Comparison of ENCODE assay signal across 2 cellular contexts in the genomic region with DNA sequence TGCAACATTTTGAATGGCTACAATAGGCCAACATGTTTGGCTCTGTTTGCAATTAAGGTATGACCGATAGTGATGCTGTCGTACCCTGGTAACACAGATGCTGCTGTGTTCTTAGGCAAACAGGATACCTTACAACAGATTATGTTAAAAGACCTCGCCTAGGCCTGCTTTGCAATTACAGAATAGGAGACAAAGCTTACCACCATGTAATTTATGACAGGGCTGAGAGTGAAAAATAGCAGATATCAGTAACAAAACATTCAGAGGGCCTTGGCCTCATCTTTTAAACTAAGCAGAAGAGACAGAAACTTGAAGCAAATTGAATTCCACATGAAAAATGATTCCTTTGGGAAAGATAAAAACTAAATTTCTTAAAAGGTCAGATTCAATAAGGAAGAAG.
TF ChIP-seq lines count a peak whose summit lies in the region.

No MANE protein-coding gene starts in this region.

TF ChIP-seq in HEK293, 187 proteins besides CTCF, POLR2A, EP300 and RAD21:
- TF ChIP-seq ZNF549 (tag by site-specific recombination; IDR thresholded peaks at IDR 0.05) (no peak), ZNF16 (tag by site-specific recombination; IDR thresholded peaks at IDR 0.05; ENCODE audit: low read depth) (no peak), MEIS1 (CRISPR knock-in tag; IDR thresholded peaks at IDR 0.05; ENCODE audit: borderline replicate concordance) (no peak), ZNF624 (tag by site-specific recombination; IDR thresholded peaks at IDR 0.05) (no peak), ZNF324 (tag by site-specific recombination; IDR thresholded peaks at IDR 0.05) (no peak), ZNF791 (tag by site-specific recombination; IDR thresholded peaks at IDR 0.05) (no peak), GFI1B (tag by site-specific recombination; IDR thresholded peaks at IDR 0.05) (no peak), ZNF169 (tag by site-specific recombination; IDR thresholded peaks at IDR 0.05) (no peak), KLF10 (tag by site-specific recombination; IDR thresholded peaks at IDR 0.05) (no peak), ZEB2 (tag by site-specific recombination; IDR thresholded peaks at IDR 0.05) (no peak), ZNF785 (tag by site-specific recombination; IDR thresholded peaks at IDR 0.05) (no peak), ZNF561 (tag by site-specific recombination; IDR thresholded peaks at IDR 0.05; ENCODE audit: borderline replicate concordance) (no peak), ZNF654 (tag by site-specific recombination; IDR thresholded peaks at IDR 0.05; ENCODE audit: low read depth) (no peak), ZNF423 (tag by site-specific recombination; IDR thresholded peaks at IDR 0.05) (no peak), ZNF211 (tag by site-specific recombination; IDR thresholded peaks at IDR 0.05; ENCODE audit: low read depth) (no peak), ZNF677 (tag by site-specific recombination; IDR thresholded peaks at IDR 0.05) (no peak), PRDM1 (tag by site-specific recombination; IDR thresholded peaks at IDR 0.05) (no peak), ZNF776 (tag by site-specific recombination; IDR thresholded peaks at IDR 0.05; ENCODE audit: borderline replicate concordance) (no peak), ZNF664 (tag by site-specific recombination; IDR thresholded peaks at IDR 0.05) (no peak), ZXDB (tag by site-specific recombination; IDR thresholded peaks at IDR 0.05) (0 out of 2 replicates have a peak, but pooled peaks have one; percentile 17), ZNF19 (tag by site-specific recombination; IDR thresholded peaks at IDR 0.05; ENCODE audit: low read depth) (no peak), SP7 (tag by site-specific recombination; IDR thresholded peaks at IDR 0.05) (peak; percentile 59)
- TF ChIP-seq, protein P1, sequence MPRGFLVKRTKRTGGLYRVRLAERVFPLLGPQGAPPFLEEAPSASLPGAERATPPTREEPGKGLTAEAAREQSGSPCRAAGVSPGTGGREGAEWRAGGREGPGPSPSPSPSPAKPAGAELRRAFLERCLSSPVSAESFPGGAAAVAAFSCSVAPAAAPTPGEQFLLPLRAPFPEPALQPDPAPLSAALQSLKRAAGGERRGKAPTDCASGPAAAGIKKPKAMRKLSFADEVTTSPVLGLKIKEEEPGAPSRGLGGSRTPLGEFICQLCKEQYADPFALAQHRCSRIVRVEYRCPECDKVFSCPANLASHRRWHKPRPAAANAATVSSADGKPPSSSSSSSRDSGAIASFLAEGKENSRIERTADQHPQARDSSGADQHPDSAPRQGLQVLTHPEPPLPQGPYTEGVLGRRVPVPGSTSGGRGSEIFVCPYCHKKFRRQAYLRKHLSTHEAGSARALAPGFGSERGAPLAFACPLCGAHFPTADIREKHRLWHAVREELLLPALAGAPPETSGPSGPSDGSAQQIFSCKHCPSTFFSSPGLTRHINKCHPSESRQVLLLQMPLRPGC (tag by site-specific recombination; IDR thresholded peaks at IDR 0.05) = no peak
- TF ChIP-seq, protein P2, sequence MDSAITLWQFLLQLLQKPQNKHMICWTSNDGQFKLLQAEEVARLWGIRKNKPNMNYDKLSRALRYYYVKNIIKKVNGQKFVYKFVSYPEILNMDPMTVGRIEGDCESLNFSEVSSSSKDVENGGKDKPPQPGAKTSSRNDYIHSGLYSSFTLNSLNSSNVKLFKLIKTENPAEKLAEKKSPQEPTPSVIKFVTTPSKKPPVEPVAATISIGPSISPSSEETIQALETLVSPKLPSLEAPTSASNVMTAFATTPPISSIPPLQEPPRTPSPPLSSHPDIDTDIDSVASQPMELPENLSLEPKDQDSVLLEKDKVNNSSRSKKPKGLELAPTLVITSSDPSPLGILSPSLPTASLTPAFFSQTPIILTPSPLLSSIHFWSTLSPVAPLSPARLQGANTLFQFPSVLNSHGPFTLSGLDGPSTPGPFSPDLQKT (IDR thresholded peaks at IDR 0.05; ENCODE audit: borderline replicate concordance, low read depth, low read length) = no peak
- TF ChIP-seq, protein P3, sequence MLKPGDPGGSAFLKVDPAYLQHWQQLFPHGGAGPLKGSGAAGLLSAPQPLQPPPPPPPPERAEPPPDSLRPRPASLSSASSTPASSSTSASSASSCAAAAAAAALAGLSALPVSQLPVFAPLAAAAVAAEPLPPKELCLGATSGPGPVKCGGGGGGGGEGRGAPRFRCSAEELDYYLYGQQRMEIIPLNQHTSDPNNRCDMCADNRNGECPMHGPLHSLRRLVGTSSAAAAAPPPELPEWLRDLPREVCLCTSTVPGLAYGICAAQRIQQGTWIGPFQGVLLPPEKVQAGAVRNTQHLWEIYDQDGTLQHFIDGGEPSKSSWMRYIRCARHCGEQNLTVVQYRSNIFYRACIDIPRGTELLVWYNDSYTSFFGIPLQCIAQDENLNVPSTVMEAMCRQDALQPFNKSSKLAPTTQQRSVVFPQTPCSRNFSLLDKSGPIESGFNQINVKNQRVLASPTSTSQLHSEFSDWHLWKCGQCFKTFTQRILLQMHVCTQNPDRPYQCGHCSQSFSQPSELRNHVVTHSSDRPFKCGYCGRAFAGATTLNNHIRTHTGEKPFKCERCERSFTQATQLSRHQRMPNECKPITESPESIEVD (tag by site-specific recombination; IDR thresholded peaks at IDR 0.05) = peak; percentile 24; the same call in 1 of the 2 replicates

TF ChIP-seq in SK-N-SH, 30 proteins besides CTCF, POLR2A, EP300 and RAD21:
- TF ChIP-seq RFX5 (IDR thresholded peaks at IDR 0.05; ENCODE audit: low read length) (no peak), FOXJ3 (CRISPR knock-in tag; IDR thresholded peaks at IDR 0.05) (no peak), ELF1 (IDR thresholded peaks at IDR 0.05) (no peak), SMC3 (IDR thresholded peaks at IDR 0.05; ENCODE audit: low read depth, low read length) (no peak), SIN3A (IDR thresholded peaks at IDR 0.05; ENCODE audit: borderline replicate concordance, low read depth, low read length) (no peak), EZH2phosphoT487 (IDR thresholded peaks at IDR 0.05; ENCODE audit: borderline replicate concordance, low read depth) (no peak), NFIC (IDR thresholded peaks at IDR 0.05; ENCODE audit: borderline replicate concordance) (no peak), CHD2 (IDR thresholded peaks at IDR 0.05; ENCODE audit: low read length, partially characterized antibody) (peak; percentile 29), TAF1 (IDR thresholded peaks at IDR 0.05; ENCODE audit: borderline replicate concordance, low read depth, low read length) (no peak), GABPA (IDR thresholded peaks at IDR 0.05; ENCODE audit: low read depth) (no peak), GATA2 (CRISPR knock-in tag; IDR thresholded peaks at IDR 0.05) (peak; percentile 27; the same call in 1 of the 2 replicates), MXI1 (IDR thresholded peaks at IDR 0.05; ENCODE audit: low read depth, low read length) (no peak), MEF2A (IDR thresholded peaks at IDR 0.05; ENCODE audit: borderline replicate concordance, low read depth) (no peak), TCF12 (IDR thresholded peaks at IDR 0.05) (peak; percentile 53; the same call in 1 of the 2 replicates), RCOR1 (IDR thresholded peaks at IDR 0.05; ENCODE audit: low read length) (0 out of 2 replicates have a peak, but pooled peaks have one; percentile 23), FOSL2 (IDR thresholded peaks at IDR 0.05; ENCODE audit: borderline replicate concordance, low read depth) (no peak), FOXM1 (IDR thresholded peaks at IDR 0.05; ENCODE audit: low read depth) (0 out of 2 replicates have a peak, but pooled peaks have one; percentile 27), YY1 (IDR thresholded peaks at IDR 0.05; ENCODE audit: low read depth) (no peak), POLR2AphosphoS5 (IDR thresholded peaks at IDR 0.05; ENCODE audit: low read depth, low read length) (no peak), JUND (IDR thresholded peaks at IDR 0.05) (peak; percentile 31; the same call in 1 of the 2 replicates), NRF1 (IDR thresholded peaks at IDR 0.05; ENCODE audit: low read depth, low read length) (no peak), TEAD4 (IDR thresholded peaks at IDR 0.05; ENCODE audit: borderline replicate concordance, insufficient read depth) (0 out of 2 replicates have a peak, but pooled peaks have one; percentile 9), RXRA (IDR thresholded peaks at IDR 0.05; ENCODE audit: borderline replicate concordance, low read depth) (0 out of 2 replicates have a peak, but pooled peaks have one; percentile 10)
- TF ChIP-seq, protein P4, sequence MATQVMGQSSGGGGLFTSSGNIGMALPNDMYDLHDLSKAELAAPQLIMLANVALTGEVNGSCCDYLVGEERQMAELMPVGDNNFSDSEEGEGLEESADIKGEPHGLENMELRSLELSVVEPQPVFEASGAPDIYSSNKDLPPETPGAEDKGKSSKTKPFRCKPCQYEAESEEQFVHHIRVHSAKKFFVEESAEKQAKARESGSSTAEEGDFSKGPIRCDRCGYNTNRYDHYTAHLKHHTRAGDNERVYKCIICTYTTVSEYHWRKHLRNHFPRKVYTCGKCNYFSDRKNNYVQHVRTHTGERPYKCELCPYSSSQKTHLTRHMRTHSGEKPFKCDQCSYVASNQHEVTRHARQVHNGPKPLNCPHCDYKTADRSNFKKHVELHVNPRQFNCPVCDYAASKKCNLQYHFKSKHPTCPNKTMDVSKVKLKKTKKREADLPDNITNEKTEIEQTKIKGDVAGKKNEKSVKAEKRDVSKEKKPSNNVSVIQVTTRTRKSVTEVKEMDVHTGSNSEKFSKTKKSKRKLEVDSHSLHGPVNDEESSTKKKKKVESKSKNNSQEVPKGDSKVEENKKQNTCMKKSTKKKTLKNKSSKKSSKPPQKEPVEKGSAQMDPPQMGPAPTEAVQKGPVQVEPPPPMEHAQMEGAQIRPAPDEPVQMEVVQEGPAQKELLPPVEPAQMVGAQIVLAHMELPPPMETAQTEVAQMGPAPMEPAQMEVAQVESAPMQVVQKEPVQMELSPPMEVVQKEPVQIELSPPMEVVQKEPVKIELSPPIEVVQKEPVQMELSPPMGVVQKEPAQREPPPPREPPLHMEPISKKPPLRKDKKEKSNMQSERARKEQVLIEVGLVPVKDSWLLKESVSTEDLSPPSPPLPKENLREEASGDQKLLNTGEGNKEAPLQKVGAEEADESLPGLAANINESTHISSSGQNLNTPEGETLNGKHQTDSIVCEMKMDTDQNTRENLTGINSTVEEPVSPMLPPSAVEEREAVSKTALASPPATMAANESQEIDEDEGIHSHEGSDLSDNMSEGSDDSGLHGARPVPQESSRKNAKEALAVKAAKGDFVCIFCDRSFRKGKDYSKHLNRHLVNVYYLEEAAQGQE (IDR thresholded peaks at IDR 0.05; ENCODE audit: low read depth, low read length) = no peak
- TF ChIP-seq, protein P5, sequence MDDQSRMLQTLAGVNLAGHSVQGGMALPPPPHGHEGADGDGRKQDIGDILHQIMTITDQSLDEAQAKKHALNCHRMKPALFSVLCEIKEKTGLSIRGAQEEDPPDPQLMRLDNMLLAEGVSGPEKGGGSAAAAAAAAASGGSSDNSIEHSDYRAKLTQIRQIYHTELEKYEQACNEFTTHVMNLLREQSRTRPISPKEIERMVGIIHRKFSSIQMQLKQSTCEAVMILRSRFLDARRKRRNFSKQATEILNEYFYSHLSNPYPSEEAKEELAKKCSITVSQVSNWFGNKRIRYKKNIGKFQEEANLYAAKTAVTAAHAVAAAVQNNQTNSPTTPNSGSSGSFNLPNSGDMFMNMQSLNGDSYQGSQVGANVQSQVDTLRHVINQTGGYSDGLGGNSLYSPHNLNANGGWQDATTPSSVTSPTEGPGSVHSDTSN (IDR thresholded peaks at IDR 0.05) = peak; percentile 65
- TF ChIP-seq, protein P6, sequence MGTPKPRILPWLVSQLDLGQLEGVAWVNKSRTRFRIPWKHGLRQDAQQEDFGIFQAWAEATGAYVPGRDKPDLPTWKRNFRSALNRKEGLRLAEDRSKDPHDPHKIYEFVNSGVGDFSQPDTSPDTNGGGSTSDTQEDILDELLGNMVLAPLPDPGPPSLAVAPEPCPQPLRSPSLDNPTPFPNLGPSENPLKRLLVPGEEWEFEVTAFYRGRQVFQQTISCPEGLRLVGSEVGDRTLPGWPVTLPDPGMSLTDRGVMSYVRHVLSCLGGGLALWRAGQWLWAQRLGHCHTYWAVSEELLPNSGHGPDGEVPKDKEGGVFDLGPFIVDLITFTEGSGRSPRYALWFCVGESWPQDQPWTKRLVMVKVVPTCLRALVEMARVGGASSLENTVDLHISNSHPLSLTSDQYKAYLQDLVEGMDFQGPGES (IDR thresholded peaks at IDR 0.05; ENCODE audit: low read depth, low read length) = no peak
- TF ChIP-seq, protein P7, sequence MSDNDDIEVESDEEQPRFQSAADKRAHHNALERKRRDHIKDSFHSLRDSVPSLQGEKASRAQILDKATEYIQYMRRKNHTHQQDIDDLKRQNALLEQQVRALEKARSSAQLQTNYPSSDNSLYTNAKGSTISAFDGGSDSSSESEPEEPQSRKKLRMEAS (IDR thresholded peaks at IDR 0.05; ENCODE audit: low read depth) = no peak
- TF ChIP-seq, protein P8, sequence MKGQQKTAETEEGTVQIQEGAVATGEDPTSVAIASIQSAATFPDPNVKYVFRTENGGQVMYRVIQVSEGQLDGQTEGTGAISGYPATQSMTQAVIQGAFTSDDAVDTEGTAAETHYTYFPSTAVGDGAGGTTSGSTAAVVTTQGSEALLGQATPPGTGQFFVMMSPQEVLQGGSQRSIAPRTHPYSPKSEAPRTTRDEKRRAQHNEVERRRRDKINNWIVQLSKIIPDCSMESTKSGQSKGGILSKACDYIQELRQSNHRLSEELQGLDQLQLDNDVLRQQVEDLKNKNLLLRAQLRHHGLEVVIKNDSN (IDR thresholded peaks at IDR 0.05; ENCODE audit: borderline replicate concordance, low read depth) = no peak
- TF ChIP-seq, protein P9, sequence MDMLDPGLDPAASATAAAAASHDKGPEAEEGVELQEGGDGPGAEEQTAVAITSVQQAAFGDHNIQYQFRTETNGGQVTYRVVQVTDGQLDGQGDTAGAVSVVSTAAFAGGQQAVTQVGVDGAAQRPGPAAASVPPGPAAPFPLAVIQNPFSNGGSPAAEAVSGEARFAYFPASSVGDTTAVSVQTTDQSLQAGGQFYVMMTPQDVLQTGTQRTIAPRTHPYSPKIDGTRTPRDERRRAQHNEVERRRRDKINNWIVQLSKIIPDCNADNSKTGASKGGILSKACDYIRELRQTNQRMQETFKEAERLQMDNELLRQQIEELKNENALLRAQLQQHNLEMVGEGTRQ (IDR thresholded peaks at IDR 0.05; ENCODE audit: borderline replicate concordance, low read depth, low read length) = no peak
- TF ChIP-seq, protein P10, sequence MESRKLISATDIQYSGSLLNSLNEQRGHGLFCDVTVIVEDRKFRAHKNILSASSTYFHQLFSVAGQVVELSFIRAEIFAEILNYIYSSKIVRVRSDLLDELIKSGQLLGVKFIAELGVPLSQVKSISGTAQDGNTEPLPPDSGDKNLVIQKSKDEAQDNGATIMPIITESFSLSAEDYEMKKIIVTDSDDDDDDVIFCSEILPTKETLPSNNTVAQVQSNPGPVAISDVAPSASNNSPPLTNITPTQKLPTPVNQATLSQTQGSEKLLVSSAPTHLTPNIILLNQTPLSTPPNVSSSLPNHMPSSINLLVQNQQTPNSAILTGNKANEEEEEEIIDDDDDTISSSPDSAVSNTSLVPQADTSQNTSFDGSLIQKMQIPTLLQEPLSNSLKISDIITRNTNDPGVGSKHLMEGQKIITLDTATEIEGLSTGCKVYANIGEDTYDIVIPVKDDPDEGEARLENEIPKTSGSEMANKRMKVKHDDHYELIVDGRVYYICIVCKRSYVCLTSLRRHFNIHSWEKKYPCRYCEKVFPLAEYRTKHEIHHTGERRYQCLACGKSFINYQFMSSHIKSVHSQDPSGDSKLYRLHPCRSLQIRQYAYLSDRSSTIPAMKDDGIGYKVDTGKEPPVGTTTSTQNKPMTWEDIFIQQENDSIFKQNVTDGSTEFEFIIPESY (IDR thresholded peaks at IDR 0.05; ENCODE audit: borderline replicate concordance, low read depth) = no peak
